21 cellular contexts compared by ENCODE assay signal in genomic region chr5:174617285-174617684, GRCh38.
"Had no signal": no experiment of that assay in that cellular context is flagged by ENCODE, and none has a peak within 500 bp of the region (broad histone marks: within the 10 kb centered on the region; RNA-seq: fewer than 3 reads in every experiment).

No MANE protein-coding gene starts in this region.

- DNase-seq: activated CD4-positive, alpha-beta T cell treated with anti-CD3 and anti-CD28 coated beads, Interleukin-2, amount 10 ng/mL, durations not matched to agents 7 days and 5 days; activated CD4-positive, CD25-positive, alpha-beta regulatory T cell treated with anti-CD3 and anti-CD28 coated beads, Interleukin-2, amount 50 U/mL, for 72 hours; activated CD8-positive, alpha-beta memory T cell treated with anti-CD3 and anti-CD28 coated beads, Interleukin-2, amount 10 ng/mL, durations not matched to agents 7 days and 5 days; activated CD8-positive, alpha-beta T cell treated with anti-CD3 and anti-CD28 coated beads for 36 hours; activated effector memory CD4-positive, alpha-beta T cell treated with anti-CD3 and anti-CD28 coated beads, Interleukin-2, amount 50 U/mL, for 16 hours; activated naive CD4-positive, alpha-beta T cell treated with anti-CD3 and anti-CD28 coated beads, Interleukin-2, amount 10 ng/mL, durations not matched to agents 7 days and 5 days; activated T-cell treated with anti-CD3 and anti-CD28 coated beads for 4 hours; amygdala; cerebellar nuclear complex; heart left ventricle; midbrain; natural killer cell; psoas muscle; stimulated activated CD4-positive, alpha-beta T cell treated with anti-CD3 and anti-CD28 coated beads, Interleukin-4, amount 100 ng/mL, for 24 hours; stimulated activated naive CD4-positive, alpha-beta T cell treated with Interleukin-2 at 50 U/mL for 16 hours had no signal

- H3K27me3 ChIP-seq: right atrium auricular region had no signal

- ATAC-seq: activated CD8-positive, alpha-beta memory T cell treated with anti-CD3 and anti-CD28 coated beads, Interleukin-2, amount 10 ng/mL, durations not matched to agents 7 days and 5 days; activated CD8-positive, alpha-beta T cell treated with anti-CD3 and anti-CD28 coated beads for 36 hours; heart left ventricle; natural killer cell; psoas muscle had no signal

- H3K9me3 ChIP-seq: psoas muscle, right atrium auricular region had no signal

- H3K27ac ChIP-seq: coronary artery, epithelial cell of prostate, heart left ventricle, psoas muscle, right atrium auricular region, VCaP had no signal

- H3K36me3 ChIP-seq: heart left ventricle, right atrium auricular region had no signal

- FAIRE-seq: bronchial epithelial cell, keratinocyte had no signal

- H3K4me3 ChIP-seq: coronary artery, heart left ventricle, psoas muscle, right atrium auricular region had no signal

- H3K4me1 ChIP-seq: heart left ventricle, psoas muscle, right atrium auricular region had no signal
